Comparison of ENCODE assay signal across 15 cellular contexts in the genomic region with DNA sequence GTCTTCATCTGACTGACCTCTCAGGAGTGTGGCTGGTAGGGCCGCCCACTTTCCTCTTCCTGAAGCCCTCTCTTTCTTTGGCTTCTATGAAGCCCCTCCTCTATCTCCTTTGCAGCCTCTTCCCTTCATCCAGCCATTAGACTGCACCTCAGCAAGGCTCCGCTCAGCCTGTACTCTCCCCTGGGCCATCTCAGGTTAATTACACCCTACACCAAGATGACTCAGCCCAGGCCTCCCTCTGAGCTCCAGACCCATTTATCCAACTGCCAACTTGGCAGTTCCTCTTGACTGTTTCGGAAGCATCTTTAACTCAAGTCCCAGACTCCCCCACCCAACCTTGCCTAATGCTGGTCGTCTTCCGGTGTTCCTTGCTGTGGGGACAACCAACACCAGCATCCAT. TPM values are rescaled to one million over a fixed set of nuclear protein-coding genes. Genes with fewer than 3 reads are reported as not detected.
DNase-seq lines count a peak whose midpoint lies in the region; ATAC-seq and TF ChIP-seq lines count a peak whose summit lies in the region.
"Had no signal": no experiment of that assay in that cellular context is flagged by ENCODE, and none has a peak within 500 bp of the region (broad histone marks: within the 10 kb centered on the region; RNA-seq: fewer than 3 reads in every experiment).

No MANE protein-coding gene starts in this region.

- H3K9me3 ChIP-seq in HCT116 (ENCODE audit: control insufficient read depth in 1 of 2, insufficient read depth in 1 of 2, low read depth in 1 of 2, low read length in 2 of 2) = no peaks in the 10 kb centered on the region
- H3K9me3 ChIP-seq in mammary epithelial cell (replicated peaks; ENCODE audit: insufficient read depth, low read length) = no peaks in the 10 kb centered on the region
- H3K9me3 ChIP-seq in psoas muscle = no peaks in the 10 kb centered on the region

- H3K27ac ChIP-seq in HCT116 (ENCODE audit: low read depth, low read length) (no peak overlapping the region), mammary epithelial cell (ENCODE audit: insufficient read depth, low read depth, low read length) (no peak overlapping the region), psoas muscle (no peak overlapping the region)

- dilution Hi-C loops in mammary epithelial cell (cut with HindIII; ENCODE audit: low sequenced_read_pairs) = no loop called here

- DNase-seq in HCT116 (ENCODE audit: low read depth, low spot score) = no peak
- peak; percentile 86 for DNase-seq in NCI-H2227 (lab: John Stamatoyannopoulos, UW; ENCODE audit: unreplicated experiment)
- peak; percentile 44 for DNase-seq in mammary epithelial cell
- peak in 1 of 2 donors; percentile 53 for DNase-seq in psoas muscle
- DNase-seq in WTC11 (ENCODE audit: low spot score) = no peak
- DNase-seq in activated CD4-positive, alpha-beta T cell treated with anti-CD3 and anti-CD28 coated beads for 4 hours = no peak
- DNase-seq: activated CD4-positive, alpha-beta T cell treated with anti-CD3 and anti-CD28 coated beads, Interleukin-2, amount 50 U/mL, for 1 hour; DMS 273 treated with DMSO at 0.1 percent for 48 hours; NCI-H1694 treated with DMSO at 0.1 percent for 48 hours; SHP77 treated with DMSO at 0.1 percent for 48 hours had no signal

- H2AFZ ChIP-seq in HCT116 (ENCODE audit: low read depth, low read length, poor library complexity, severe bottlenecking) (peak overlapping the region; percentile 42), mammary epithelial cell (ENCODE audit: low read depth, low read length) (no peak overlapping the region)

- intact Hi-C loops in HCT116 (cut with micrococcal nuclease) (loop anchor here (1.0 to 2.0 kb wide), 5 partner anchors 45 to 301 kb away; no protein-coding TSS in a partner anchor), mammary epithelial cell (cut with micrococcal nuclease) (loop anchor here (1.0 to 2.0 kb wide), 5 partner anchors 23 to 176 kb away; no protein-coding TSS in a partner anchor), psoas muscle (cut with DNase I) (loop anchor here in 1 of 2 donors (5.0 kb wide), 1 partner anchor 44 kb away; no protein-coding TSS in a partner anchor)

- no TSS peak for BruUV-seq in HCT116 (replicated peaks; lab: Mats Ljungman, UMichigan)
- no TSS peak for BruUV-seq in mammary epithelial cell (replicated peaks; lab: Mats Ljungman, UMichigan)

- no peak for TF ChIP-seq RAD21 in HCT116 (IDR thresholded peaks at IDR 0.05; ENCODE audit: low read depth)

- RAD21 ChIA-PET in HCT116 (lab: Charles Lee; ENCODE audit: low non-redundant PET in 1 of 2, low total read pairs in 2 of 2, uncharacterized antibody in 2 of 2, unreplicated experiment in 2 of 2) = interaction anchor here (1.0 to 1.1 kb wide), 3 partner anchors 41 to 45 kb away, joined by 3 to 5 read pairs (median 5); no protein-coding TSS in a partner anchor

- H3K79me2 ChIP-seq in HCT116 (ENCODE audit: insufficient read depth, low read length) (no peaks in the 10 kb centered on the region), mammary epithelial cell (ENCODE audit: insufficient read depth, low read length) (no peaks in the 10 kb centered on the region)

- H3K27ac Mint-ChIP-seq in WTC11 = no peak overlapping the region
- H3K27ac Mint-ChIP-seq: activated naive CD4-positive, alpha-beta T cell treated with anti-CD3 and anti-CD28 coated beads, Interleukin-2, amount 50 U/mL, for 72 hours; nephron; stimulated activated naive CD8-positive, alpha-beta T cell treated with anti-CD3 and anti-CD28 coated beads, Interleukin-15, Interleukin-2, amounts not matched to agents 100 ng/mL and 50 ng/mL, for 24 hours had no signal

- H3K27me3 ChIP-seq in HCT116 (ENCODE audit: insufficient read depth, low read length) = peaks cover 4% of the 10 kb centered on the region; the same call in 1 of the 2 replicates
- H3K27me3 ChIP-seq in mammary epithelial cell (ENCODE audit: insufficient read depth, low read length) = peaks cover 3% of the 10 kb centered on the region
- H3K27me3 ChIP-seq in psoas muscle (ENCODE audit: insufficient read depth in 3 of 3, low read length in 2 of 3) = peaks cover 0 to 37% (median 6%) of the 10 kb centered on the region in 3 donors

- H3K4me3 Mint-ChIP-seq in WTC11 = no peak overlapping the region
- H3K4me3 Mint-ChIP-seq: nephron; stimulated activated naive CD8-positive, alpha-beta T cell treated with anti-CD3 and anti-CD28 coated beads, Interleukin-15, Interleukin-2, amounts not matched to agents 100 ng/mL and 50 ng/mL, for 24 hours had no signal

- peaks cover 67% of the 10 kb centered on the region for H3K27me3 Mint-ChIP-seq in WTC11 (ENCODE audit: low read depth)

- POLR2A ChIA-PET in HCT116 (lab: Charles Lee) = interaction anchor here (2.0 kb wide), 1 partner anchor 148 kb away, joined by 8 read pairs; no protein-coding TSS in a partner anchor
- POLR2A ChIA-PET in WTC11 (lab: Charles Lee) = no interaction called here

- in situ Hi-C loops in mammary epithelial cell (cut with MboI; ENCODE audit: low sequenced_read_pairs in 2 of 2) = no loop called here

- no peaks in the 10 kb centered on the region for H3K36me3 ChIP-seq in HCT116 (ENCODE audit: control insufficient read depth in 1 of 2, insufficient read depth in 2 of 2, low read length in 2 of 2)
- no peaks in the 10 kb centered on the region for H3K36me3 ChIP-seq in mammary epithelial cell (ENCODE audit: insufficient read depth, low read length)
- H3K36me3 ChIP-seq in psoas muscle (ENCODE audit: insufficient read depth in 1 of 2, low read depth in 1 of 2) = no peaks in the 10 kb centered on the region

- WGBS in mammary epithelial cell (ENCODE audit: low coverage, missing lambda C conversion rate) = 54% methylated on average over 5 of the region's 5 CpGs
- WGBS in psoas muscle, 3 donors = 33 to 54% (median 51%) methylated on average over 5 of the region's 5 CpGs

- CTCF ChIA-PET in HCT116 (lab: Charles Lee) = interaction anchor here (0.9 to 4.3 kb wide), 9 partner anchors 10 to 301 kb away, joined by 3 to 35 read pairs (median 5); no protein-coding TSS in a partner anchor
- CTCF ChIA-PET in mammary epithelial cell (lab: Charles Lee; ENCODE audit: low non-redundant PET) = interaction anchor here (1.3 kb wide), 1 partner anchor 126 kb away, joined by 7 read pairs; no protein-coding TSS in a partner anchor
- CTCF ChIA-PET in WTC11 (lab: Charles Lee) = interaction anchor here (0.7 to 3.5 kb wide), 5 partner anchors 23 to 128 kb away, joined by 3 to 22 read pairs (median 6); no protein-coding TSS in a partner anchor

- H3K9ac ChIP-seq in HCT116 (ENCODE audit: low read length) = no peak overlapping the region
- no peak overlapping the region for H3K9ac ChIP-seq in mammary epithelial cell (ENCODE audit: insufficient read depth, low read length)

- H3K4me1 ChIP-seq in HCT116 (ENCODE audit: control insufficient read depth in 1 of 2, insufficient read depth in 2 of 2, low read length in 2 of 2) = peaks cover 31 to 53% of the 10 kb centered on the region in 2 experiments
- H3K4me1 ChIP-seq in mammary epithelial cell (ENCODE audit: insufficient read depth, low read length) = peaks cover 19% of the 10 kb centered on the region
- no peaks in the 10 kb centered on the region for H3K4me1 ChIP-seq in psoas muscle

- H3K36me3 Mint-ChIP-seq in WTC11 = no peaks in the 10 kb centered on the region
- H3K36me3 Mint-ChIP-seq: activated naive CD4-positive, alpha-beta T cell treated with anti-CD3 and anti-CD28 coated beads, Interleukin-2, amount 50 U/mL, for 72 hours had no signal

- ATAC-seq in HCT116 (peak; percentile 60), psoas muscle (peak; percentile 66 to 91 (median 86)), WTC11 (no peak; the same call in 1 of the 2 replicates), HG02571 (IDR thresholded peaks at IDR 0.05; ENCODE audit: unreplicated experiment) (no peak), GM19452 (IDR thresholded peaks at IDR 0.05; ENCODE audit: unreplicated experiment) (no peak)

- H4K20me1 ChIP-seq in HCT116 (ENCODE audit: insufficient read depth) (no peaks in the 10 kb centered on the region), mammary epithelial cell (ENCODE audit: insufficient read depth, low read length) (no peaks in the 10 kb centered on the region)

- no peak for TF ChIP-seq POLR2A in HCT116 (IDR thresholded peaks at IDR 0.05; ENCODE audit: borderline replicate concordance, extremely low read depth, insufficient read depth, insufficient read length)

- H3K9me3 Mint-ChIP-seq in WTC11 = no peaks in the 10 kb centered on the region
- H3K9me3 Mint-ChIP-seq: activated naive CD4-positive, alpha-beta T cell treated with anti-CD3 and anti-CD28 coated beads, Interleukin-2, amount 50 U/mL, for 72 hours; nephron; stimulated activated naive CD8-positive, alpha-beta T cell treated with anti-CD3 and anti-CD28 coated beads, Interleukin-15, Interleukin-2, amounts not matched to agents 100 ng/mL and 50 ng/mL, for 24 hours had no signal

- H3K4me1 Mint-ChIP-seq in WTC11 = peaks cover 43% of the 10 kb centered on the region

- H3K9me2 ChIP-seq in HCT116 (ENCODE audit: insufficient read depth) = no peaks in the 10 kb centered on the region

- TF ChIP-seq CTCF in HCT116 (IDR thresholded peaks at IDR 0.05 in 2 of 3, conservative IDR thresholded peaks at IDR 0.05 in 1 of 3; ENCODE audit: borderline replicate concordance in 1 of 3, insufficient read depth in 1 of 3, low read depth in 2 of 3, low read length in 2 of 3) (no peak), mammary epithelial cell (conservative IDR thresholded peaks at IDR 0.05 in 1 of 2, IDR thresholded peaks at IDR 0.05 in 1 of 2; ENCODE audit: extremely low read depth in 1 of 2, insufficient read depth in 1 of 2, low read depth in 1 of 2, low read length in 2 of 2) (no peak), psoas muscle (IDR thresholded peaks at IDR 0.05) (no peak), WTC11 (IDR thresholded peaks at IDR 0.05) (no peak)

- H3K4me2 ChIP-seq in HCT116 (ENCODE audit: low read length) = peak overlapping the region; percentile 49
- no peak overlapping the region for H3K4me2 ChIP-seq in mammary epithelial cell (ENCODE audit: insufficient read depth, low read depth, low read length)

- H3K4me3 ChIP-seq in HCT116 (replicated peaks in 1 of 2; ENCODE audit: low read depth in 1 of 2, low read length in 2 of 2) (no peak overlapping the region), mammary epithelial cell (replicated peaks in 1 of 3; ENCODE audit: insufficient read depth in 1 of 3, low read depth in 2 of 3, low read length in 3 of 3) (no peak overlapping the region), psoas muscle (no peak overlapping the region)

RNA-seq across cellular contexts. Expression of gene WNT6, which starts 5.8 kb away (rescaled TPM):
- total RNA-seq in HCT116 (2021; ENCODE audit: unreplicated experiment) (1.4 TPM), mammary epithelial cell (not detected), psoas muscle (1 to 10 TPM in 1 of 4 donors, under 1 TPM in 3; 0.12 to 1.0 (median 0.48) TPM), WTC11 (2021) (not detected in 3 replicates)
- 2.2 and 2.4 TPM in 2 replicates for polyA plus RNA-seq in HCT116 (2012)
- polyA plus RNA-seq in mammary epithelial cell (not detected), psoas muscle (under 1 TPM; 0.05 to 0.20 (median 0.20) TPM)
- polyA minus RNA-seq in mammary epithelial cell = not detected
- total RNA-seq: activated naive CD4-positive, alpha-beta T cell treated with anti-CD3 and anti-CD28 coated beads, Interleukin-2, amount 50 U/mL, for 72 hours had no signal

RNA-seq across cellular contexts. Expression of gene PRKAG3, which starts 22.2 kb away (rescaled TPM):
- not detected for total RNA-seq in HCT116 (2021; ENCODE audit: unreplicated experiment)
- polyA plus RNA-seq in HCT116 (2012) = not detected in 2 replicates
- not detected for total RNA-seq in mammary epithelial cell
- not detected for polyA plus RNA-seq in mammary epithelial cell
- not detected for polyA minus RNA-seq in mammary epithelial cell
- total RNA-seq in psoas muscle = 100 to 1,000 TPM in 1 of 4 donors, 10 to 100 TPM in 3; 22.0 to 187 (median 59.9) TPM
- 10 to 100 TPM in 2 of 3 donors, 1 to 10 TPM in 1; 9.2 to 60.2 (median 58.5) TPM for polyA plus RNA-seq in psoas muscle
- not detected in 3 replicates for total RNA-seq in WTC11 (2021)
- total RNA-seq: activated naive CD4-positive, alpha-beta T cell treated with anti-CD3 and anti-CD28 coated beads, Interleukin-2, amount 50 U/mL, for 72 hours had no signal

RNA-seq across cellular contexts. Expression of gene WNT10A, which starts 26.9 kb away (rescaled TPM):
- total RNA-seq in HCT116 (2021; ENCODE audit: unreplicated experiment) (1.5 TPM), mammary epithelial cell (under 1 TPM; under 0.01 to 0.45 TPM), psoas muscle (not detected), WTC11 (2021) (not detected in 3 replicates)
- polyA plus RNA-seq in HCT116 (2012) = 0.66 and 1.0 TPM in 2 replicates
- polyA plus RNA-seq in mammary epithelial cell (0.85 TPM), psoas muscle (under 1 TPM in 2 of 3 donors, not detected in 1; 0.01 to 0.03 TPM)
- polyA minus RNA-seq in mammary epithelial cell = not detected

Comparison
In these comparisons a context has a peak if more than half of its experiments do, and no peak if none do; other contexts are left out.
1. ATAC-seq: peak in HCT116 (single experiment) and psoas muscle (4 of 4); none in WTC11 (single experiment), HG02571 (single experiment) and GM19452 (single experiment).
2. DNase-seq: peak in NCI-H2227 (single experiment) and mammary epithelial cell (single experiment); none in HCT116 (single experiment), WTC11 (single experiment) and activated CD4-positive, alpha-beta T cell treated with anti-CD3 and anti-CD28 coated beads for 4 hours (0 of 2).
3. RNA of gene PRKAG3, which starts 22.2 kb away (total RNA-seq): 22.0 to 187 TPM in psoas muscle; not detected in HCT116 (single experiment), not detected in mammary epithelial cell and not detected in WTC11; every median in the first group is over 10 times any median in the second.